7 cellular contexts compared by ENCODE assay signal in genomic region chr1:192579319-192579738, GRCh38. TPM values are rescaled to one million over a fixed set of nuclear protein-coding genes. Genes with fewer than 3 reads are reported as not detected.
DNase-seq lines count a peak whose midpoint lies in the region; ATAC-seq and TF ChIP-seq lines count a peak whose summit lies in the region.

No MANE protein-coding gene starts in this region.

- in situ Hi-C loops in ACHN (cut with HindIII; ENCODE audit: low pct_ligation_motif_present, low pct_unique_long_range_greater_than_20kb, low sequenced_read_pairs), result loop anchor here (25.0 kb wide), 1 partner anchor 92 kb away; no protein-coding TSS in a partner anchor

- H3K4me3 ChIP-seq in epithelial cell of esophagus (ENCODE audit: low read length), result no peak overlapping the region

- no peak for TF ChIP-seq CTCF in epithelial cell of esophagus (IDR thresholded peaks at IDR 0.05; ENCODE audit: insufficient read depth, low read depth, low read length, missing control alignments)

- peak; percentile 25 for ATAC-seq in GM19395 (IDR thresholded peaks at IDR 0.05; ENCODE audit: unreplicated experiment)
- ATAC-seq in stimulated activated naive CD8-positive, alpha-beta T cell treated with anti-CD3 and anti-CD28 coated beads, Interleukin-15, Interleukin-2, amounts not matched to agents 100 U/mL and 50 U/mL, for 24 hours, result peak; percentile 55

- DNase-seq in MV-4-11 (lab: John Stamatoyannopoulos, UW) (peak; percentile 54), epithelial cell of esophagus (ENCODE audit: low read depth) (peak; percentile 30), HT-29 (ENCODE audit: low spot score) (no peak), ACHN (no peak), NOMO-1 treated with DMSO at 0.1 percent for 48 hours (lab: John Stamatoyannopoulos, UW; ENCODE audit: unreplicated experiment) (no peak)
- no peak for DNase-seq in stimulated activated naive CD8-positive, alpha-beta T cell treated with anti-CD3 and anti-CD28 coated beads, Interleukin-15, Interleukin-2, amounts not matched to agents 100 U/mL and 50 U/mL, for 24 hours

RNA-seq across cellular contexts. Expression of gene RGS1, which starts 3.8 kb away (rescaled TPM):
- total RNA-seq in HT-29 (2014; rRNA removed; shearing (Covaris generic)), result not detected in 2 replicates

RNA-seq across cellular contexts. Expression of gene RGS13, which starts 56.6 kb away (rescaled TPM):
- total RNA-seq in HT-29 (2014; rRNA removed; shearing (Covaris generic)), result not detected in 2 replicates

Comparison
In these comparisons a context has a peak if more than half of its experiments do, and no peak if none do; other contexts are left out.
1. DNase-seq: peak in MV-4-11 (single experiment) and epithelial cell of esophagus (single experiment); none in stimulated activated naive CD8-positive, alpha-beta T cell treated with anti-CD3 and anti-CD28 coated beads, Interleukin-15, Interleukin-2, amounts not matched to agents 100 U/mL and 50 U/mL, for 24 hours (single experiment), HT-29 (single experiment), ACHN (single experiment) and NOMO-1 treated with DMSO at 0.1 percent for 48 hours (single experiment).